Comparison of ENCODE assay signal across 8 cellular contexts in the genomic region with DNA sequence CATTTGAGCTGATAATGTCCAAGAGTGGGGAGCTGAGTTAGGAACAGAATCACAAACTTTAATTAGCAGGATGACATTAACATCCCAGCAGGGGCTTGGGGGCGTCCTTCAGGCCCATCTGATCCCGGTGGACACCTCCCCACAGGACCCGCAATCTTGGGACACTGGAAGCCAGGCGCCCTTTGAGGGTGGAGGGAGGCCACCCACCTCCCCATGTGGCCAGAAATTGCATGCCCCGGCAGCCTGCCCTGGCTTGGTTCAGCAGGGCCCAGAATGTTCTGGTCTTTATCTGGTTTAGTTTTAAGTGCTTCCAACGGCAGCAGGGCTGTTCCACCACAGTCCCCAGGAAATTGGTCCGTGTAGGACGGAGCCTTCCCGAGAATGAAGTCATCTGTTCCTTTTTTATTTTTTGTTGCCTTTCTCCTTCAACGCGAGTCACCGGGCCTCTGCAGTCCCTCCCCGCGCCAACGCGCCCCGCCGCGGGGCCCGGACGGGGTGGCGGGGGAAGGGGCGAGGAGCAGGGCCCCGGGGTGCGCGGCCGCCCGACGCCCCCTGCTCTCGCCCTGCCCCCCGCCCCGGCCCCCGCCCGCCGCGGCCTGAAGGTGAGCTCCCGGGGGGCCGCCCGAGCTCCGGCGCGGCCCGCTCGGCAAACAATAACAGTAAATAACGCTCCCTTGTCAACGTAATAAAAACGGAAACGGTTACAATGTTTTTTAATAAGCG.
DNase-seq lines count a peak whose midpoint lies in the region; ATAC-seq, FAIRE-seq and TF ChIP-seq lines count a peak whose summit lies in the region.

No MANE protein-coding gene starts in this region.

- peak overlapping the region in 1 of 2 donors; percentile 54 for H3K4me3 ChIP-seq in kidney (ENCODE audit: low read length in 2 of 2)
- H3K4me3 ChIP-seq in small intestine (ENCODE audit: low read depth in 1 of 2, low read length in 2 of 2): peak overlapping the region; percentile 55 to 65

- peak; percentile 75 for DNase-seq in DMS153 (lab: John Stamatoyannopoulos, UW)
- DNase-seq in KBM-7: peak; percentile 77
- peak; percentile 44 for DNase-seq in T-helper 9 cell
- DNase-seq in central memory CD8-positive, alpha-beta T cell (ENCODE audit: low spot score in 2 of 2): peak; percentile 30 to 37
- DNase-seq in kidney: peak; percentile 91
- peak; percentile 33 for DNase-seq in small intestine
- no peak for DNase-seq in NCI-H446 (lab: John Stamatoyannopoulos, UW)

- H3K4me1 Mint-ChIP-seq in central memory CD8-positive, alpha-beta T cell: peaks cover 24% of the 10 kb centered on the region

- no peak for TF ChIP-seq CTCF in kidney (IDR thresholded peaks at IDR 0.05; ENCODE audit: borderline replicate concordance, extremely low read depth, insufficient read depth)

- 4 to 8% (median 6%) methylated on average over 28 to 49 of the region's 49 CpGs for WGBS in small intestine, 3 donors

- H3K27ac ChIP-seq in kidney (ENCODE audit: low read depth in 2 of 2, low read length in 2 of 2) (peak overlapping the region; percentile 98 to 100), small intestine (ENCODE audit: low read depth in 1 of 2, low read length in 1 of 2) (peak overlapping the region; percentile 77 to 98)

- peak overlapping the region; percentile 74 for H3K4me3 Mint-ChIP-seq in central memory CD8-positive, alpha-beta T cell

- no peaks in the 10 kb centered on the region for H3K27me3 ChIP-seq in small intestine (ENCODE audit: control insufficient read depth in 2 of 2, insufficient read depth in 2 of 2, low read length in 2 of 2)

- FAIRE-seq in kidney (lab: Jason Lieb, UNC) (no peak), small intestine (lab: Jason Lieb, UNC) (no peak)

- H3K36me3 Mint-ChIP-seq in central memory CD8-positive, alpha-beta T cell (ENCODE audit: insufficient read depth): peaks cover 48% of the 10 kb centered on the region

- H3K36me3 ChIP-seq in kidney (ENCODE audit: control insufficient read depth in 1 of 2, insufficient read depth in 2 of 2, low read length in 2 of 2): no peaks in the 10 kb centered on the region
- no peaks in the 10 kb centered on the region for H3K36me3 ChIP-seq in small intestine (ENCODE audit: control insufficient read depth in 2 of 2, insufficient read depth in 2 of 2, low read length in 2 of 2)

- H3K27me3 Mint-ChIP-seq in central memory CD8-positive, alpha-beta T cell: no peaks in the 10 kb centered on the region

- ATAC-seq in GM21529 (IDR thresholded peaks at IDR 0.05; ENCODE audit: unreplicated experiment): peak; percentile 23
- peak; percentile 12 for ATAC-seq in central memory CD8-positive, alpha-beta T cell (replicated peaks; ENCODE audit: extremely low read depth, poor library complexity, severe bottlenecking)

- H3K4me1 ChIP-seq in kidney (ENCODE audit: control insufficient read depth in 1 of 2, insufficient read depth in 1 of 2, low read depth in 1 of 2, low read length in 2 of 2) (peaks cover 33 to 44% of the 10 kb centered on the region in 2 donors), small intestine (ENCODE audit: control insufficient read depth in 2 of 2, insufficient read depth in 1 of 2, low read depth in 1 of 2, low read length in 1 of 2) (peaks cover 8 to 9% of the 10 kb centered on the region in 2 donors)

- H3K9ac ChIP-seq in kidney (ENCODE audit: low read length in 2 of 2): peak overlapping the region; percentile 82 to 94

- peak overlapping the region; percentile 89 for H3K27ac Mint-ChIP-seq in central memory CD8-positive, alpha-beta T cell (ENCODE audit: low read depth)

- in situ Hi-C loops in KBM-7 (cut with MboI; ENCODE audit: low pct_unique_long_range_greater_than_20kb, low sequenced_read_pairs): no loop called here

- no peaks in the 10 kb centered on the region for H3K9me3 ChIP-seq in kidney (ENCODE audit: control insufficient read depth in 1 of 2, low read length in 2 of 2)
- no peaks in the 10 kb centered on the region for H3K9me3 ChIP-seq in small intestine (ENCODE audit: control insufficient read depth, low read depth)

- intact Hi-C loops in kidney (cut with DNase I): no loop called here

- H3K9me3 Mint-ChIP-seq in central memory CD8-positive, alpha-beta T cell: peaks cover 10% of the 10 kb centered on the region

Comparison
In these comparisons a context has a peak if more than half of its experiments do, and no peak if none do; other contexts are left out.
1. DNase-seq: peak in DMS153 (single experiment), KBM-7 (single experiment), T-helper 9 cell (single experiment), central memory CD8-positive, alpha-beta T cell (2 of 2), kidney (single experiment) and small intestine (single experiment); none in NCI-H446 (0 of 2).